24 cellular contexts compared by ENCODE assay signal in genomic region chr17:1545618-1546017, GRCh38. TPM values are rescaled to one million over a fixed set of nuclear protein-coding genes. Genes with fewer than 3 reads are reported as not detected.
DNase-seq lines count a peak whose midpoint lies in the region; ATAC-seq and TF ChIP-seq lines count a peak whose summit lies in the region.
"Had no signal": no experiment of that assay in that cellular context is flagged by ENCODE, and none has a peak within 500 bp of the region (broad histone marks: within the 10 kb centered on the region; RNA-seq: fewer than 3 reads in every experiment).

No MANE protein-coding gene starts in this region.

- H3K4me3 Mint-ChIP-seq in stimulated activated naive CD8-positive, alpha-beta T cell treated with anti-CD3 and anti-CD28 coated beads, Interleukin-15, Interleukin-2, amounts not matched to agents 100 ng/mL and 50 ng/mL, for 24 hours = no peak overlapping the region
- no peak overlapping the region for H3K4me3 Mint-ChIP-seq in stimulated activated naive CD8-positive, alpha-beta T cell treated with anti-CD3 and anti-CD28 coated beads, Interleukin-15, amount 100 ng/mL, for 72 hours
- H3K4me3 Mint-ChIP-seq in type B pancreatic cell = no peak overlapping the region
- H3K4me3 Mint-ChIP-seq: CD14-positive monocyte; CD8-positive, alpha-beta memory T cell had no signal

- H3K4me3 ChIP-seq in right lobe of liver (no peak overlapping the region), vagina (no peak overlapping the region)
- H3K4me3 ChIP-seq: SJCRH30 had no signal

- H3K36me3 ChIP-seq in right lobe of liver (peaks cover 2 to 34% (median 16%) of the 10 kb centered on the region in 4 donors), vagina (peaks cover 10 to 60% of the 10 kb centered on the region in 2 donors)
- H3K36me3 ChIP-seq: SJCRH30 had no signal

- H3K4me1 ChIP-seq in right lobe of liver (peaks cover 0 to 25% (median 10%) of the 10 kb centered on the region in 4 donors), vagina (peaks cover 6% of the 10 kb centered on the region)
- H3K4me1 ChIP-seq: BE2C, SJCRH30 had no signal

- peak overlapping the region; percentile 27 for H3K27ac Mint-ChIP-seq in stimulated activated naive CD8-positive, alpha-beta T cell treated with anti-CD3 and anti-CD28 coated beads, Interleukin-15, Interleukin-2, amounts not matched to agents 100 ng/mL and 50 ng/mL, for 24 hours
- peak overlapping the region in 1 of 2 donors; percentile 54 for H3K27ac Mint-ChIP-seq in stimulated activated naive CD8-positive, alpha-beta T cell treated with anti-CD3 and anti-CD28 coated beads, Interleukin-15, amount 100 ng/mL, for 72 hours
- H3K27ac Mint-ChIP-seq in type B pancreatic cell = peak overlapping the region; percentile 62

- H3K27me3 ChIP-seq in right lobe of liver = no peaks in the 10 kb centered on the region
- no peaks in the 10 kb centered on the region for H3K27me3 ChIP-seq in vagina
- H3K27me3 ChIP-seq: BE2C, SJCRH30 had no signal

- no peak for ATAC-seq in stimulated activated naive CD8-positive, alpha-beta T cell treated with anti-CD3 and anti-CD28 coated beads, Interleukin-15, amount 100 ng/mL, for 72 hours
- peak; percentile 73 to 87 (median 81) for ATAC-seq in right lobe of liver
- ATAC-seq: Right ventricle myocardium inferior had no signal

- H3K4me1 Mint-ChIP-seq in stimulated activated naive CD8-positive, alpha-beta T cell treated with anti-CD3 and anti-CD28 coated beads, Interleukin-15, Interleukin-2, amounts not matched to agents 100 ng/mL and 50 ng/mL, for 24 hours (ENCODE audit: low read depth) = peaks cover 4% of the 10 kb centered on the region
- H3K4me1 Mint-ChIP-seq in stimulated activated naive CD8-positive, alpha-beta T cell treated with anti-CD3 and anti-CD28 coated beads, Interleukin-15, amount 100 ng/mL, for 72 hours = peaks cover 1% of the 10 kb centered on the region
- no peaks in the 10 kb centered on the region for H3K4me1 Mint-ChIP-seq in type B pancreatic cell (ENCODE audit: unreplicated experiment)
- H3K4me1 Mint-ChIP-seq: CD14-positive monocyte had no signal

- no peaks in the 10 kb centered on the region for H3K9me3 ChIP-seq in right lobe of liver
- H3K9me3 ChIP-seq in vagina = no peaks in the 10 kb centered on the region
- H3K9me3 ChIP-seq: BE2C, SJCRH30 had no signal

- TF ChIP-seq CTCF in right lobe of liver (IDR thresholded peaks at IDR 0.05) (no peak), type B pancreatic cell (conservative IDR thresholded peaks at IDR 0.05) (no peak), vagina (IDR thresholded peaks at IDR 0.05) (no peak)

- no peak for DNase-seq in stimulated activated naive CD8-positive, alpha-beta T cell treated with anti-CD3 and anti-CD28 coated beads, Interleukin-15, amount 100 ng/mL, for 72 hours
- DNase-seq in epithelial cell of prostate (ENCODE audit: low read depth, low spot score) = peak; percentile 10
- peak in 2 of 3 donors; percentile 65 to 77 for DNase-seq in right lobe of liver
- no peak for DNase-seq in type B pancreatic cell (ENCODE audit: extremely low spot score, unreplicated experiment)
- DNase-seq in COR-L47 (lab: John Stamatoyannopoulos, UW) = no peak
- DNase-seq in vagina (ENCODE audit: extremely low spot score in 2 of 2) = no peak
- no peak for DNase-seq in GM03348 (ENCODE audit: low spot score)
- DNase-seq: 8988T; ACHN; BE2C; Calu3; CD8-positive, alpha-beta memory T cell; DMS79 treated with DMSO at 0.1 percent for 48 hours; GF-D8; Karpas-422; NCI-H1092 treated with DMSO at 0.1 percent for 48 hours; NCI-H1436; NCI-H187; NCI-H524; NCI-H748 treated with DMSO at 0.1 percent for 48 hours; SJCRH30 had no signal

- TF ChIP-seq POLR2A in right lobe of liver (IDR thresholded peaks at IDR 0.05) (no peak), vagina (IDR thresholded peaks at IDR 0.05) (no peak)

- H3K9me3 Mint-ChIP-seq in stimulated activated naive CD8-positive, alpha-beta T cell treated with anti-CD3 and anti-CD28 coated beads, Interleukin-15, Interleukin-2, amounts not matched to agents 100 ng/mL and 50 ng/mL, for 24 hours = no peaks in the 10 kb centered on the region
- H3K9me3 Mint-ChIP-seq in stimulated activated naive CD8-positive, alpha-beta T cell treated with anti-CD3 and anti-CD28 coated beads, Interleukin-15, amount 100 ng/mL, for 72 hours = no peaks in the 10 kb centered on the region
- no peaks in the 10 kb centered on the region for H3K9me3 Mint-ChIP-seq in type B pancreatic cell
- H3K9me3 Mint-ChIP-seq: CD14-positive monocyte; CD8-positive, alpha-beta memory T cell had no signal

- peaks cover 54% of the 10 kb centered on the region for H3K36me3 Mint-ChIP-seq in stimulated activated naive CD8-positive, alpha-beta T cell treated with anti-CD3 and anti-CD28 coated beads, Interleukin-15, Interleukin-2, amounts not matched to agents 100 ng/mL and 50 ng/mL, for 24 hours (ENCODE audit: low read depth)
- H3K36me3 Mint-ChIP-seq in type B pancreatic cell = peaks cover 17% of the 10 kb centered on the region

- no peak overlapping the region for H3K27ac ChIP-seq in epithelial cell of prostate
- peak overlapping the region; percentile 33 to 78 (median 52) for H3K27ac ChIP-seq in right lobe of liver
- H3K27ac ChIP-seq in vagina = no peak overlapping the region
- H3K27ac ChIP-seq: SJCRH30 had no signal

- 43% methylated on average over 8 of the region's 9 CpGs for WGBS in right lobe of liver (ENCODE audit: insufficient coverage, low coverage, low lambda C conversion rate, missing lambda C conversion rate)

- intact Hi-C loops in right lobe of liver (cut with DNase I) = no loop called here
- intact Hi-C loops in vagina (cut with DNase I) = no loop called here

- no peaks in the 10 kb centered on the region for H3K27me3 Mint-ChIP-seq in stimulated activated naive CD8-positive, alpha-beta T cell treated with anti-CD3 and anti-CD28 coated beads, Interleukin-15, Interleukin-2, amounts not matched to agents 100 ng/mL and 50 ng/mL, for 24 hours
- H3K27me3 Mint-ChIP-seq in stimulated activated naive CD8-positive, alpha-beta T cell treated with anti-CD3 and anti-CD28 coated beads, Interleukin-15, amount 100 ng/mL, for 72 hours = no peaks in the 10 kb centered on the region
- no peaks in the 10 kb centered on the region for H3K27me3 Mint-ChIP-seq in type B pancreatic cell
- H3K27me3 Mint-ChIP-seq: CD8-positive, alpha-beta memory T cell had no signal

RNA-seq across cellular contexts. Expression of gene PITPNA, which starts 17.0 kb away (rescaled TPM):
- 10 to 100 TPM; 24.0 to 43.4 (median 29.8) TPM for total RNA-seq in right lobe of liver
- 64.5 and 76.1 TPM in 2 replicates for total RNA-seq in type B pancreatic cell (ENCODE audit: low replicate concordance)
- total RNA-seq in vagina = 46.4 TPM

RNA-seq across cellular contexts. Expression of gene INPP5K, which starts 29.2 kb away (rescaled TPM):
- total RNA-seq in right lobe of liver = 10 to 100 TPM; 12.7 to 22.6 (median 18.2) TPM
- 21.2 and 29.7 TPM in 2 replicates for total RNA-seq in type B pancreatic cell (ENCODE audit: low replicate concordance)
- total RNA-seq in vagina = 96.0 TPM

RNA-seq across cellular contexts. Expression of gene MYO1C, which starts 53.1 kb away (rescaled TPM):
- 10 to 100 TPM; 56.6 to 94.7 (median 68.3) TPM for total RNA-seq in right lobe of liver
- total RNA-seq in type B pancreatic cell (ENCODE audit: low replicate concordance) = 73.6 and 132 TPM in 2 replicates
- 118 TPM for total RNA-seq in vagina

Comparison
In these comparisons a context has a peak if more than half of its experiments do, and no peak if none do; other contexts are left out.
1. DNase-seq: peak in epithelial cell of prostate (single experiment) and right lobe of liver (2 of 3); none in stimulated activated naive CD8-positive, alpha-beta T cell treated with anti-CD3 and anti-CD28 coated beads, Interleukin-15, amount 100 ng/mL, for 72 hours (0 of 2), type B pancreatic cell (single experiment), COR-L47 (single experiment), vagina (0 of 2) and GM03348 (single experiment).
2. H3K27ac ChIP-seq: peak in right lobe of liver (3 of 3); none in epithelial cell of prostate (single experiment) and vagina (single experiment).